In the genomic region with DNA sequence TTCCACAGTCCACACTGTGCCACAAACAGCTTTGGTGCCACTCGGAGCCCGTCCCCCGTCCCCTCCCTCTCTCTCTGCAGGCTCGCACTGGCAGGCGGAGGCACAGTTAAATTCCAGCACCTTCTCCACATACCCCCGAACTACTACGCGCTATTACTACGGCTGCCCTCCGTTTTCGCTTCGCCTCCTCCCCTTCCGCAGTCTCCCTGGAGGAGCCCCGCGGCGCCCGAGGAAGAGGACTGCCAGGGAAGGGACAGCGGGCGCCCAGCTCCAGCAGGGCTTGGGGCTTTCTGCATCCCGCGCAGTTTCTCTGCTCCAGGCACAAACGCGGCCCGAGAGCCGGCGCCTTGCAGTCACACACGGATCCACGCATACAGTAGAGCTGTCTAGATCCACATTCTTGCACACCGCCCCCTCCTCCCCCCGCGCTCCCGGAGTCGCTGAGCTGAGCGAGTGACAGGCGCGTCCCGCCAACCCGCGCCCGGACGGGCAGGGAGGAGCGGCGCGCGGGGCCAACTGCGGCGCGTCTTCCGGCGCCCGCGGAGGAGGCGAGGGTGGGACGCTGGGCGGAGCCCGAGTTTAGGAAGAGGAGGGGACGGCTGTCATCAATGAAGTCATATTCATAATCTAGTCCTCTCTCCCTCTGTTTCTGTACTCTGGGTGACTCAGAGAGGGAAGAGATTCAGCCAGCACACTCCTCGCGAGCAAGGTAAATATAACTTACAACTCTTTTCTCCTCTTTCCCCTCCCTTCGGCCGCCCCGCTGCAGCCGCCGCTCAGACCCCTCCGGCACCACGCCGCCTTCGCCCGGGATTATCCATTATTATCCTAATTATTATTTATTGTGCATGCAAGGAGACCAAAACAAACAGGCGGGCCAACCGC, we compare ENCODE assay signal across 1 cellular context.
A peak's percentile ranks its signal among the peaks of the same experiment; 100 is the strongest.
TF ChIP-seq lines count a peak whose summit lies in the region.

A gene (plus strand): TSS at position 652 of the 885 bp plus-strand sequence. CDS start 13,676 bp downstream, outside the sequence.

TF ChIP-seq in HepG2, 621 proteins besides CTCF, POLR2A, EP300 and RAD21 (continued from another document and continues in another):
- TF ChIP-seq, protein P1, sequence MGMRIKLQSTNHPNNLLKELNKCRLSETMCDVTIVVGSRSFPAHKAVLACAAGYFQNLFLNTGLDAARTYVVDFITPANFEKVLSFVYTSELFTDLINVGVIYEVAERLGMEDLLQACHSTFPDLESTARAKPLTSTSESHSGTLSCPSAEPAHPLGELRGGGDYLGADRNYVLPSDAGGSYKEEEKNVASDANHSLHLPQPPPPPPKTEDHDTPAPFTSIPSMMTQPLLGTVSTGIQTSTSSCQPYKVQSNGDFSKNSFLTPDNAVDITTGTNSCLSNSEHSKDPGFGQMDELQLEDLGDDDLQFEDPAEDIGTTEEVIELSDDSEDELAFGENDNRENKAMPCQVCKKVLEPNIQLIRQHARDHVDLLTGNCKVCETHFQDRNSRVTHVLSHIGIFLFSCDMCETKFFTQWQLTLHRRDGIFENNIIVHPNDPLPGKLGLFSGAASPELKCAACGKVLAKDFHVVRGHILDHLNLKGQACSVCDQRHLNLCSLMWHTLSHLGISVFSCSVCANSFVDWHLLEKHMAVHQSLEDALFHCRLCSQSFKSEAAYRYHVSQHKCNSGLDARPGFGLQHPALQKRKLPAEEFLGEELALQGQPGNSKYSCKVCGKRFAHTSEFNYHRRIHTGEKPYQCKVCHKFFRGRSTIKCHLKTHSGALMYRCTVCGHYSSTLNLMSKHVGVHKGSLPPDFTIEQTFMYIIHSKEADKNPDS (CRISPR knock-in tag; IDR thresholded peaks at IDR 0.05), result no peak
- TF ChIP-seq BHLHE40 (IDR thresholded peaks at IDR 0.05; ENCODE audit: low read length) (no peak), STAT5B (CRISPR knock-in tag; IDR thresholded peaks at IDR 0.05) (no peak), EHMT2 (IDR thresholded peaks at IDR 0.05; ENCODE audit: borderline replicate concordance, low read depth, low read length) (no peak), TBX2 (CRISPR knock-in tag; IDR thresholded peaks at IDR 0.05; ENCODE audit: borderline replicate concordance) (peak; percentile 68; the same call in 1 of the 2 replicates), RFXANK (CRISPR knock-in tag; IDR thresholded peaks at IDR 0.05) (no peak), SATB2 (CRISPR knock-in tag; IDR thresholded peaks at IDR 0.05) (no peak), ZNF17 (CRISPR knock-in tag; IDR thresholded peaks at IDR 0.05) (no peak), MYNN (CRISPR knock-in tag; IDR thresholded peaks at IDR 0.05; ENCODE audit: low read depth) (no peak), MXI1 (IDR thresholded peaks at IDR 0.05; ENCODE audit: borderline replicate concordance, low read depth, low read length) (peak; percentile 64; the same call in 1 of the 3 replicates), ZNF775 (CRISPR knock-in tag; IDR thresholded peaks at IDR 0.05; ENCODE audit: borderline replicate concordance) (no peak), ARID2 (CRISPR knock-in tag; IDR thresholded peaks at IDR 0.05; ENCODE audit: borderline replicate concordance) (no peak), HNRNPH1 (optimal IDR thresholded peaks at IDR 0.05; ENCODE audit: low read depth, low read length) (no peak), MAF1 (CRISPR knock-in tag; IDR thresholded peaks at IDR 0.05; ENCODE audit: borderline replicate concordance) (no peak), REL (CRISPR knock-in tag; conservative IDR thresholded peaks at IDR 0.05) (no peak), ZNF329 (CRISPR knock-in tag; IDR thresholded peaks at IDR 0.05; ENCODE audit: low read depth) (no peak; the same call in 1 of the 2 replicates), ZIK1 (CRISPR knock-in tag; IDR thresholded peaks at IDR 0.05; ENCODE audit: borderline replicate concordance, low read depth) (0 out of 2 replicates have a peak, but pooled peaks have one; percentile 43), ZNF530 (CRISPR knock-in tag; IDR thresholded peaks at IDR 0.05; ENCODE audit: low read depth) (no peak), KLF13 (CRISPR knock-in tag; IDR thresholded peaks at IDR 0.05) (no peak), IRF2 (CRISPR knock-in tag; IDR thresholded peaks at IDR 0.05) (0 out of 2 replicates have a peak, but pooled peaks have one; percentile 16), MTA3 (CRISPR knock-in tag; IDR thresholded peaks at IDR 0.05) (no peak)
- TF ChIP-seq, protein P2, sequence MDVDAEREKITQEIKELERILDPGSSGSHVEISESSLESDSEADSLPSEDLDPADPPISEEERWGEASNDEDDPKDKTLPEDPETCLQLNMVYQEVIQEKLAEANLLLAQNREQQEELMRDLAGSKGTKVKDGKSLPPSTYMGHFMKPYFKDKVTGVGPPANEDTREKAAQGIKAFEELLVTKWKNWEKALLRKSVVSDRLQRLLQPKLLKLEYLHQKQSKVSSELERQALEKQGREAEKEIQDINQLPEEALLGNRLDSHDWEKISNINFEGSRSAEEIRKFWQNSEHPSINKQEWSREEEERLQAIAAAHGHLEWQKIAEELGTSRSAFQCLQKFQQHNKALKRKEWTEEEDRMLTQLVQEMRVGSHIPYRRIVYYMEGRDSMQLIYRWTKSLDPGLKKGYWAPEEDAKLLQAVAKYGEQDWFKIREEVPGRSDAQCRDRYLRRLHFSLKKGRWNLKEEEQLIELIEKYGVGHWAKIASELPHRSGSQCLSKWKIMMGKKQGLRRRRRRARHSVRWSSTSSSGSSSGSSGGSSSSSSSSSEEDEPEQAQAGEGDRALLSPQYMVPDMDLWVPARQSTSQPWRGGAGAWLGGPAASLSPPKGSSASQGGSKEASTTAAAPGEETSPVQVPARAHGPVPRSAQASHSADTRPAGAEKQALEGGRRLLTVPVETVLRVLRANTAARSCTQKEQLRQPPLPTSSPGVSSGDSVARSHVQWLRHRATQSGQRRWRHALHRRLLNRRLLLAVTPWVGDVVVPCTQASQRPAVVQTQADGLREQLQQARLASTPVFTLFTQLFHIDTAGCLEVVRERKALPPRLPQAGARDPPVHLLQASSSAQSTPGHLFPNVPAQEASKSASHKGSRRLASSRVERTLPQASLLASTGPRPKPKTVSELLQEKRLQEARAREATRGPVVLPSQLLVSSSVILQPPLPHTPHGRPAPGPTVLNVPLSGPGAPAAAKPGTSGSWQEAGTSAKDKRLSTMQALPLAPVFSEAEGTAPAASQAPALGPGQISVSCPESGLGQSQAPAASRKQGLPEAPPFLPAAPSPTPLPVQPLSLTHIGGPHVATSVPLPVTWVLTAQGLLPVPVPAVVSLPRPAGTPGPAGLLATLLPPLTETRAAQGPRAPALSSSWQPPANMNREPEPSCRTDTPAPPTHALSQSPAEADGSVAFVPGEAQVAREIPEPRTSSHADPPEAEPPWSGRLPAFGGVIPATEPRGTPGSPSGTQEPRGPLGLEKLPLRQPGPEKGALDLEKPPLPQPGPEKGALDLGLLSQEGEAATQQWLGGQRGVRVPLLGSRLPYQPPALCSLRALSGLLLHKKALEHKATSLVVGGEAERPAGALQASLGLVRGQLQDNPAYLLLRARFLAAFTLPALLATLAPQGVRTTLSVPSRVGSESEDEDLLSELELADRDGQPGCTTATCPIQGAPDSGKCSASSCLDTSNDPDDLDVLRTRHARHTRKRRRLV (CRISPR knock-in tag; IDR thresholded peaks at IDR 0.05), result no peak
- TF ChIP-seq, protein P3, sequence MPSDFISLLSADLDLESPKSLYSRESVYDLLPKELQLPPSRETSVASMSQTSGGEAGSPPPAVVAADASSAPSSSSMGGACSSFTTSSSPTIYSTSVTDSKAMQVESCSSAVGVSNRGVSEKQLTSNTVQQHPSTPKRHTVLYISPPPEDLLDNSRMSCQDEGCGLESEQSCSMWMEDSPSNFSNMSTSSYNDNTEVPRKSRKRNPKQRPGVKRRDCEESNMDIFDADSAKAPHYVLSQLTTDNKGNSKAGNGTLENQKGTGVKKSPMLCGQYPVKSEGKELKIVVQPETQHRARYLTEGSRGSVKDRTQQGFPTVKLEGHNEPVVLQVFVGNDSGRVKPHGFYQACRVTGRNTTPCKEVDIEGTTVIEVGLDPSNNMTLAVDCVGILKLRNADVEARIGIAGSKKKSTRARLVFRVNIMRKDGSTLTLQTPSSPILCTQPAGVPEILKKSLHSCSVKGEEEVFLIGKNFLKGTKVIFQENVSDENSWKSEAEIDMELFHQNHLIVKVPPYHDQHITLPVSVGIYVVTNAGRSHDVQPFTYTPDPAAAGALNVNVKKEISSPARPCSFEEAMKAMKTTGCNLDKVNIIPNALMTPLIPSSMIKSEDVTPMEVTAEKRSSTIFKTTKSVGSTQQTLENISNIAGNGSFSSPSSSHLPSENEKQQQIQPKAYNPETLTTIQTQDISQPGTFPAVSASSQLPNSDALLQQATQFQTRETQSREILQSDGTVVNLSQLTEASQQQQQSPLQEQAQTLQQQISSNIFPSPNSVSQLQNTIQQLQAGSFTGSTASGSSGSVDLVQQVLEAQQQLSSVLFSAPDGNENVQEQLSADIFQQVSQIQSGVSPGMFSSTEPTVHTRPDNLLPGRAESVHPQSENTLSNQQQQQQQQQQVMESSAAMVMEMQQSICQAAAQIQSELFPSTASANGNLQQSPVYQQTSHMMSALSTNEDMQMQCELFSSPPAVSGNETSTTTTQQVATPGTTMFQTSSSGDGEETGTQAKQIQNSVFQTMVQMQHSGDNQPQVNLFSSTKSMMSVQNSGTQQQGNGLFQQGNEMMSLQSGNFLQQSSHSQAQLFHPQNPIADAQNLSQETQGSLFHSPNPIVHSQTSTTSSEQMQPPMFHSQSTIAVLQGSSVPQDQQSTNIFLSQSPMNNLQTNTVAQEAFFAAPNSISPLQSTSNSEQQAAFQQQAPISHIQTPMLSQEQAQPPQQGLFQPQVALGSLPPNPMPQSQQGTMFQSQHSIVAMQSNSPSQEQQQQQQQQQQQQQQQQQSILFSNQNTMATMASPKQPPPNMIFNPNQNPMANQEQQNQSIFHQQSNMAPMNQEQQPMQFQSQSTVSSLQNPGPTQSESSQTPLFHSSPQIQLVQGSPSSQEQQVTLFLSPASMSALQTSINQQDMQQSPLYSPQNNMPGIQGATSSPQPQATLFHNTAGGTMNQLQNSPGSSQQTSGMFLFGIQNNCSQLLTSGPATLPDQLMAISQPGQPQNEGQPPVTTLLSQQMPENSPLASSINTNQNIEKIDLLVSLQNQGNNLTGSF (CRISPR knock-in tag; IDR thresholded peaks at IDR 0.05), result no peak
- TF ChIP-seq, protein P4, sequence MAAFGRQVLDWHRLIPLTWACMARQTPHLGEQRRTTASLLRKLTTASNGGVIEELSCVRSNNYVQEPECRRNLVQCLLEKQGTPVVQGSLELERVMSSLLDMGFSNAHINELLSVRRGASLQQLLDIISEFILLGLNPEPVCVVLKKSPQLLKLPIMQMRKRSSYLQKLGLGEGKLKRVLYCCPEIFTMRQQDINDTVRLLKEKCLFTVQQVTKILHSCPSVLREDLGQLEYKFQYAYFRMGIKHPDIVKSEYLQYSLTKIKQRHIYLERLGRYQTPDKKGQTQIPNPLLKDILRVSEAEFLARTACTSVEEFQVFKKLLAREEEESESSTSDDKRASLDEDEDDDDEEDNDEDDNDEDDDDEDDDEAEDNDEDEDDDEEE (CRISPR knock-in tag; IDR thresholded peaks at IDR 0.05), result no peak
- TF ChIP-seq, protein P5, sequence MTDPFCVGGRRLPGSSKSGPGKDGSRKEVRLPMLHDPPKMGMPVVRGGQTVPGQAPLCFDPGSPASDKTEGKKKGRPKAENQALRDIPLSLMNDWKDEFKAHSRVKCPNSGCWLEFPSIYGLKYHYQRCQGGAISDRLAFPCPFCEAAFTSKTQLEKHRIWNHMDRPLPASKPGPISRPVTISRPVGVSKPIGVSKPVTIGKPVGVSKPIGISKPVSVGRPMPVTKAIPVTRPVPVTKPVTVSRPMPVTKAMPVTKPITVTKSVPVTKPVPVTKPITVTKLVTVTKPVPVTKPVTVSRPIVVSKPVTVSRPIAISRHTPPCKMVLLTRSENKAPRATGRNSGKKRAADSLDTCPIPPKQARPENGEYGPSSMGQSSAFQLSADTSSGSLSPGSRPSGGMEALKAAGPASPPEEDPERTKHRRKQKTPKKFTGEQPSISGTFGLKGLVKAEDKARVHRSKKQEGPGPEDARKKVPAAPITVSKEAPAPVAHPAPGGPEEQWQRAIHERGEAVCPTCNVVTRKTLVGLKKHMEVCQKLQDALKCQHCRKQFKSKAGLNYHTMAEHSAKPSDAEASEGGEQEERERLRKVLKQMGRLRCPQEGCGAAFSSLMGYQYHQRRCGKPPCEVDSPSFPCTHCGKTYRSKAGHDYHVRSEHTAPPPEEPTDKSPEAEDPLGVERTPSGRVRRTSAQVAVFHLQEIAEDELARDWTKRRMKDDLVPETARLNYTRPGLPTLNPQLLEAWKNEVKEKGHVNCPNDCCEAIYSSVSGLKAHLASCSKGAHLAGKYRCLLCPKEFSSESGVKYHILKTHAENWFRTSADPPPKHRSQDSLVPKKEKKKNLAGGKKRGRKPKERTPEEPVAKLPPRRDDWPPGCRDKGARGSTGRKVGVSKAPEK (CRISPR knock-in tag; IDR thresholded peaks at IDR 0.05; ENCODE audit: borderline replicate concordance), result peak; percentile 41; the same call in 1 of the 2 replicates
- TF ChIP-seq, protein P6, sequence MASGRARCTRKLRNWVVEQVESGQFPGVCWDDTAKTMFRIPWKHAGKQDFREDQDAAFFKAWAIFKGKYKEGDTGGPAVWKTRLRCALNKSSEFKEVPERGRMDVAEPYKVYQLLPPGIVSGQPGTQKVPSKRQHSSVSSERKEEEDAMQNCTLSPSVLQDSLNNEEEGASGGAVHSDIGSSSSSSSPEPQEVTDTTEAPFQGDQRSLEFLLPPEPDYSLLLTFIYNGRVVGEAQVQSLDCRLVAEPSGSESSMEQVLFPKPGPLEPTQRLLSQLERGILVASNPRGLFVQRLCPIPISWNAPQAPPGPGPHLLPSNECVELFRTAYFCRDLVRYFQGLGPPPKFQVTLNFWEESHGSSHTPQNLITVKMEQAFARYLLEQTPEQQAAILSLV (CRISPR knock-in tag; IDR thresholded peaks at IDR 0.05; ENCODE audit: borderline replicate concordance), result 0 out of 2 replicates have a peak, but pooled peaks have one; percentile 45
- TF ChIP-seq, protein P7, sequence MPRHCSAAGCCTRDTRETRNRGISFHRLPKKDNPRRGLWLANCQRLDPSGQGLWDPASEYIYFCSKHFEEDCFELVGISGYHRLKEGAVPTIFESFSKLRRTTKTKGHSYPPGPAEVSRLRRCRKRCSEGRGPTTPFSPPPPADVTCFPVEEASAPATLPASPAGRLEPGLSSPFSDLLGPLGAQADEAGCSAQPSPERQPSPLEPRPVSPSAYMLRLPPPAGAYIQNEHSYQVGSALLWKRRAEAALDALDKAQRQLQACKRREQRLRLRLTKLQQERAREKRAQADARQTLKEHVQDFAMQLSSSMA (CRISPR knock-in tag; IDR thresholded peaks at IDR 0.05), result no peak
- TF ChIP-seq, protein P8, sequence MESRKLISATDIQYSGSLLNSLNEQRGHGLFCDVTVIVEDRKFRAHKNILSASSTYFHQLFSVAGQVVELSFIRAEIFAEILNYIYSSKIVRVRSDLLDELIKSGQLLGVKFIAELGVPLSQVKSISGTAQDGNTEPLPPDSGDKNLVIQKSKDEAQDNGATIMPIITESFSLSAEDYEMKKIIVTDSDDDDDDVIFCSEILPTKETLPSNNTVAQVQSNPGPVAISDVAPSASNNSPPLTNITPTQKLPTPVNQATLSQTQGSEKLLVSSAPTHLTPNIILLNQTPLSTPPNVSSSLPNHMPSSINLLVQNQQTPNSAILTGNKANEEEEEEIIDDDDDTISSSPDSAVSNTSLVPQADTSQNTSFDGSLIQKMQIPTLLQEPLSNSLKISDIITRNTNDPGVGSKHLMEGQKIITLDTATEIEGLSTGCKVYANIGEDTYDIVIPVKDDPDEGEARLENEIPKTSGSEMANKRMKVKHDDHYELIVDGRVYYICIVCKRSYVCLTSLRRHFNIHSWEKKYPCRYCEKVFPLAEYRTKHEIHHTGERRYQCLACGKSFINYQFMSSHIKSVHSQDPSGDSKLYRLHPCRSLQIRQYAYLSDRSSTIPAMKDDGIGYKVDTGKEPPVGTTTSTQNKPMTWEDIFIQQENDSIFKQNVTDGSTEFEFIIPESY (CRISPR knock-in tag; IDR thresholded peaks at IDR 0.05), result no peak
